In the genomic region with DNA sequence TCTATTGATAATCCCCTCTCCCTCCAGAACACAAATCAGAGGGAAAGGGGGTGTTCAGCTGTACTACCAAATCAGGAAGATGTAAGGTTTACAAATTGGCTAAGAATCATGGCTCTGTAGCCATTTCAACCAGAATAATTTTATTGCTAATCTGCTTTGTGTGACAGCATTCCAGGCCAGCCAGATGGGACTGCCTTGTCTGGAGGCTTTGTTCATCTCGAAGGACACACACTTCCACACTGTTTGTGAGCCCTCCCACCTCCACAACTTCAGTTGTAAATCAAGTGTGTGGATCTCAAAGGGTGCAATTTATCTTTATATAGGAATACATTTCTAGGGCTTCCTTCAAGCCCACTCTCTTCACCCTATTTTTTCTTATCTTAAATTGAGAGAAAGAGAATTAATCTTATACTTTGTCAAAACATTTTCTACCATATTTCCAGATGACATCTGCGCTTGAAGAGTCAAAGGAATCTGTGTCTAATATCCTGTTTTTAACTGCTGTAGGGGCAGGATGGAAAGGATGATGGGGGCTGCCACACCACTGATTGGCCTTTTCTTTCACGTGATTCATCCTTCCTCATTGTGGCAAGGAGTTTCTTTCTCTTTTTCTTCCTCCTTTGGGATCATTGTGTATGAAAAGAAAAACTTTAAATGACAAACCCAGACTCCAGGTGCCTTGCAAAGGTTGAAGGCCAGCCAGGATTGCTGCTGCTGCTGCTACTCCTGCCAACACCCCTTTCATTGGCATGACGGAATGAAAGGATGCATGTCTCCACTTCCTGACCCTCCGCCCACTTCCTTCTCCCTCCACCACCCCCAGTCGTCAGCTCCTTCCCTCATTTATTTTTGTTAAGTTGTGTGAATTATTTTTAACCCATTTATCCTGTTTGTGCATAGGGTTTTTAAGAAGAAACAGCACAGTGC, we compare ENCODE assay signal across 13 cellular contexts. TPM values are rescaled to one million over a fixed set of nuclear protein-coding genes. Genes with fewer than 3 reads are reported as not detected.
A peak's percentile ranks its signal among the peaks of the same experiment; 100 is the strongest.
DNase-seq lines count a peak whose midpoint lies in the region; ATAC-seq and TF ChIP-seq lines count a peak whose summit lies in the region.
"Had no signal": no experiment of that assay in that cellular context is flagged by ENCODE, and none has a peak within 500 bp of the region (broad histone marks: within the 10 kb centered on the region; RNA-seq: fewer than 3 reads in every experiment).

No MANE protein-coding gene starts in this region.

- peaks cover 31% of the 10 kb centered on the region for H3K36me3 Mint-ChIP-seq in activated naive CD8-positive, alpha-beta T cell treated with anti-CD3 and anti-CD28 coated beads, Interleukin-2, amount 50 U/mL, for 24 hours (ENCODE audit: low read depth)

- intact Hi-C loops in lower lobe of right lung (cut with DNase I) (no loop called here), uterus (cut with DNase I; ENCODE audit: low total_unique reads) (no loop called here)

- DNase-seq in activated naive CD8-positive, alpha-beta T cell treated with anti-CD3 and anti-CD28 coated beads, Interleukin-2, amount 50 U/mL, for 24 hours: peak; percentile 21
- no peak for DNase-seq in lower lobe of right lung
- DNase-seq in NCI-H345 (lab: John Stamatoyannopoulos, UW): no peak
- DNase-seq in uterus: no peak
- DNase-seq: DMS 273 treated with DMSO at 0.1 percent for 48 hours; NCI-H2081; stimulated activated naive CD4-positive, alpha-beta T cell treated with Interleukin-2 at 50 U/mL for 16 hours had no signal

- peak overlapping the region; percentile 76 to 98 (median 89) for H3K4me2 ChIP-seq in BLaER1 treated with 17β-estradiol and CSF1 and Interleukin-3, amounts not matched to agents 10 nM and 100 nM

- peaks cover 30 to 60% (median 50%) of the 10 kb centered on the region in 10 experiments for H3K4me1 ChIP-seq in BLaER1 treated with 17β-estradiol and CSF1 and Interleukin-3, amounts not matched to agents 10 nM and 100 nM
- H3K4me1 ChIP-seq in HUES48 (ENCODE audit: control insufficient read depth, insufficient read depth, low read length): peaks cover 35% of the 10 kb centered on the region
- no peaks in the 10 kb centered on the region for H3K4me1 ChIP-seq in lower lobe of right lung
- no peaks in the 10 kb centered on the region for H3K4me1 ChIP-seq in uterus

- no peaks in the 10 kb centered on the region for H3K27me3 Mint-ChIP-seq in activated naive CD8-positive, alpha-beta T cell treated with anti-CD3 and anti-CD28 coated beads, Interleukin-2, amount 50 U/mL, for 24 hours

- H3K27me3 ChIP-seq in BLaER1 treated with 17β-estradiol and CSF1 and Interleukin-3, amounts not matched to agents 10 nM and 100 nM: no peaks in the 10 kb centered on the region
- H3K27me3 ChIP-seq in HUES48 (ENCODE audit: control insufficient read depth, insufficient read depth, low read length) (no peaks in the 10 kb centered on the region), lower lobe of right lung (ENCODE audit: low read depth) (no peaks in the 10 kb centered on the region), uterus (no peaks in the 10 kb centered on the region)

- H3K4me3 ChIP-seq in BLaER1 treated with 17β-estradiol and CSF1 and Interleukin-3, amounts not matched to agents 10 nM and 100 nM: peak overlapping the region; percentile 42 to 65 (median 52)
- H3K4me3 ChIP-seq in HUES48 (ENCODE audit: low read depth, low read length): peak overlapping the region; percentile 23
- peak overlapping the region; percentile 22 for H3K4me3 ChIP-seq in lower lobe of right lung
- H3K4me3 ChIP-seq in uterus: no peak overlapping the region

- peaks cover 6% of the 10 kb centered on the region for H3K9me3 Mint-ChIP-seq in activated naive CD8-positive, alpha-beta T cell treated with anti-CD3 and anti-CD28 coated beads, Interleukin-2, amount 50 U/mL, for 24 hours

- H3K9ac ChIP-seq in BLaER1 treated with 17β-estradiol and CSF1 and Interleukin-3, amounts not matched to agents 10 nM and 100 nM: peak overlapping the region in 10 of 11 experiments; percentile 61 to 79 (median 73); a peak in 19 of 22 replicates
- H3K9ac ChIP-seq in HUES48 (ENCODE audit: low read depth, low read length): 0 out of 2 replicates have a peak overlapping the region, but pooled peaks have one; percentile 18

- H3K27ac Mint-ChIP-seq in activated naive CD8-positive, alpha-beta T cell treated with anti-CD3 and anti-CD28 coated beads, Interleukin-2, amount 50 U/mL, for 24 hours: peak overlapping the region; percentile 88

- TF ChIP-seq POLR2A in uterus (IDR thresholded peaks at IDR 0.05): no peak

- peaks cover 11 to 49% (median 37%) of the 10 kb centered on the region in 11 experiments for H3K9me3 ChIP-seq in BLaER1 treated with 17β-estradiol and CSF1 and Interleukin-3, amounts not matched to agents 10 nM and 100 nM (replicated peaks in 1 of 11)
- no peaks in the 10 kb centered on the region for H3K9me3 ChIP-seq in HUES48 (ENCODE audit: control insufficient read depth, insufficient read depth, low read length)
- no peaks in the 10 kb centered on the region for H3K9me3 ChIP-seq in lower lobe of right lung
- no peaks in the 10 kb centered on the region for H3K9me3 ChIP-seq in uterus

- no peaks in the 10 kb centered on the region for H4K20me1 ChIP-seq in BLaER1 treated with 17β-estradiol and CSF1 and Interleukin-3, amounts not matched to agents 10 nM and 100 nM

- ATAC-seq in activated naive CD8-positive, alpha-beta T cell treated with anti-CD3 and anti-CD28 coated beads, Interleukin-2, amount 50 U/mL, for 24 hours: peak; percentile 86
- ATAC-seq in lower lobe of right lung (no peak), GM18519 (IDR thresholded peaks at IDR 0.05; ENCODE audit: low FRiP score, unreplicated experiment) (no peak), GM21619 (IDR thresholded peaks at IDR 0.05; ENCODE audit: unreplicated experiment) (no peak)
- ATAC-seq: sciatic nerve had no signal

- peak overlapping the region; percentile 55 for H3K4me3 Mint-ChIP-seq in activated naive CD8-positive, alpha-beta T cell treated with anti-CD3 and anti-CD28 coated beads, Interleukin-2, amount 50 U/mL, for 24 hours

- peaks cover 0 to 57% (median 44%) of the 10 kb centered on the region in 11 experiments; a peak in 18 of 22 replicates for H3K36me3 ChIP-seq in BLaER1 treated with 17β-estradiol and CSF1 and Interleukin-3, amounts not matched to agents 10 nM and 100 nM
- peaks cover 30% of the 10 kb centered on the region for H3K36me3 ChIP-seq in HUES48 (ENCODE audit: control insufficient read depth, insufficient read depth, low read length)
- peaks cover 42% of the 10 kb centered on the region for H3K36me3 ChIP-seq in lower lobe of right lung
- no peaks in the 10 kb centered on the region for H3K36me3 ChIP-seq in uterus

- TF ChIP-seq CTCF in lower lobe of right lung (IDR thresholded peaks at IDR 0.05) (no peak), uterus (IDR thresholded peaks at IDR 0.05) (no peak)

- H3K4me1 Mint-ChIP-seq in activated naive CD8-positive, alpha-beta T cell treated with anti-CD3 and anti-CD28 coated beads, Interleukin-2, amount 50 U/mL, for 24 hours: peaks cover 38% of the 10 kb centered on the region

- H3K27ac ChIP-seq in BLaER1 treated with 17β-estradiol and CSF1 and Interleukin-3, amounts not matched to agents 10 nM and 100 nM: peak overlapping the region; percentile 20 to 97 (median 86); a peak in 21 of 22 replicates
- H3K27ac ChIP-seq in HUES48 (ENCODE audit: low read depth, low read length): peak overlapping the region; percentile 81
- H3K27ac ChIP-seq in lower lobe of right lung: no peak overlapping the region
- H3K27ac ChIP-seq in uterus: no peak overlapping the region

RNA-seq across cellular contexts. Expression of gene OIT3, which starts 6.7 kb away (rescaled TPM):
- total RNA-seq in lower lobe of right lung (0.18 TPM), uterus (1 to 10 TPM in 1 of 4 donors, under 1 TPM in 1, not detected in 2; 0.27 to 1.4 TPM)
- total RNA-seq: activated naive CD4-positive, alpha-beta T cell treated with anti-CD3 and anti-CD28 coated beads, Interleukin-2, amount 50 U/mL, for 72 hours; sciatic nerve had no signal

Comparison
In these comparisons a context has a peak if more than half of its experiments do, and no peak if none do; other contexts are left out.
1. H3K27ac ChIP-seq: peak in BLaER1 treated with 17β-estradiol and CSF1 and Interleukin-3, amounts not matched to agents 10 nM and 100 nM (11 of 11) and HUES48 (single experiment); none in lower lobe of right lung (single experiment) and uterus (0 of 2).
2. H3K4me3 ChIP-seq: peak in BLaER1 treated with 17β-estradiol and CSF1 and Interleukin-3, amounts not matched to agents 10 nM and 100 nM (10 of 10), HUES48 (single experiment) and lower lobe of right lung (single experiment); none in uterus (0 of 2).